Comparison of ENCODE assay signal across 8 cellular contexts in genomic region chr1:88462481-88463261, GRCh38.
DNase-seq lines count a peak whose midpoint lies in the region; ATAC-seq and TF ChIP-seq lines count a peak whose summit lies in the region.

No MANE protein-coding gene starts in this region.

- TF ChIP-seq CTCF in right lobe of liver (IDR thresholded peaks at IDR 0.05) (peak in 1 of 4 donors; percentile 18), tibial artery (IDR thresholded peaks at IDR 0.05) (no peak), RWPE1 (conservative IDR thresholded peaks at IDR 0.05; ENCODE audit: low read depth) (no peak)

- WGBS in right lobe of liver (ENCODE audit: insufficient coverage, low coverage, low lambda C conversion rate, missing lambda C conversion rate) = 18% methylated on average over 19 of the region's 70 CpGs

- peak; percentile 84 to 90 (median 88) for ATAC-seq in right lobe of liver
- ATAC-seq in GM21447 (IDR thresholded peaks at IDR 0.05; ENCODE audit: unreplicated experiment) = no peak
- ATAC-seq in GM21515 (IDR thresholded peaks at IDR 0.05; ENCODE audit: unreplicated experiment) = no peak

- H3K4me3 ChIP-seq in duodenal mucosa (ENCODE audit: low read depth in 1 of 2, low read length in 2 of 2) (peak overlapping the region; percentile 51 to 67), right lobe of liver (peak overlapping the region; percentile 21 to 42 (median 35)), tibial artery (peak overlapping the region; percentile 33 to 47)

- peak; percentile 86 for DNase-seq in Ammon's horn (ENCODE audit: low spot score)
- peak; percentile 63 for DNase-seq in NCI-H1105 (lab: John Stamatoyannopoulos, UW)
- DNase-seq in right lobe of liver = peak in 2 of 3 donors; percentile 38 to 43
- DNase-seq in tibial artery = no peak
- DNase-seq in RWPE1 (ENCODE audit: low spot score) = no peak

- POLR2A ChIA-PET in RWPE1 (lab: Yijun Ruan, JAX; ENCODE audit: low non-redundant PET) = no interaction called here

- CTCF ChIA-PET in RWPE1 (lab: Yijun Ruan, JAX) = interaction anchor here (0.6 kb wide), 2 partner anchors 8 to 165 kb away, joined by 3 to 4 read pairs; no protein-coding TSS in a partner anchor

- no peak for TF ChIP-seq POLR2A in right lobe of liver (IDR thresholded peaks at IDR 0.05)

- no peaks in the 10 kb centered on the region for H3K9me3 ChIP-seq in duodenal mucosa (ENCODE audit: control insufficient read depth in 1 of 2, low read length in 2 of 2)
- H3K9me3 ChIP-seq in right lobe of liver = no peaks in the 10 kb centered on the region
- peaks cover 0 to 7% (median 0%) of the 10 kb centered on the region in 3 donors for H3K9me3 ChIP-seq in tibial artery

- intact Hi-C loops in right lobe of liver (cut with DNase I) (no loop called here), tibial artery (cut with DNase I; ENCODE audit: low total_unique reads) (no loop called here)

- H3K27ac ChIP-seq in duodenal mucosa (ENCODE audit: low read depth, low read length) (no peak overlapping the region), right lobe of liver (peak overlapping the region in 1 of 3 donors; percentile 26), tibial artery (no peak overlapping the region), RWPE1 (no peak overlapping the region)

- H3K36me3 ChIP-seq in duodenal mucosa (ENCODE audit: control insufficient read depth in 1 of 2, insufficient read depth in 2 of 2, low read length in 2 of 2) (no peaks in the 10 kb centered on the region), right lobe of liver (no peaks in the 10 kb centered on the region), tibial artery (no peaks in the 10 kb centered on the region)

- H3K4me1 ChIP-seq in duodenal mucosa (ENCODE audit: control insufficient read depth in 1 of 2, insufficient read depth in 2 of 2, low read length in 2 of 2) = no peaks in the 10 kb centered on the region
- no peaks in the 10 kb centered on the region for H3K4me1 ChIP-seq in right lobe of liver
- peaks cover 0 to 11% (median 4%) of the 10 kb centered on the region in 4 donors for H3K4me1 ChIP-seq in tibial artery

- H3K27me3 ChIP-seq in duodenal mucosa (ENCODE audit: control insufficient read depth in 1 of 2, insufficient read depth in 2 of 2, low read length in 2 of 2) (peaks cover 4 to 7% of the 10 kb centered on the region in 2 donors), right lobe of liver (no peaks in the 10 kb centered on the region), tibial artery (no peaks in the 10 kb centered on the region)

- peak overlapping the region; percentile 19 to 22 for H3K9ac ChIP-seq in duodenal mucosa (ENCODE audit: low read depth in 1 of 2, low read length in 2 of 2)

Comparison
In these comparisons a context has a peak if more than half of its experiments do, and no peak if none do; other contexts are left out.
1. DNase-seq: peak in Ammon's horn (single experiment), NCI-H1105 (single experiment) and right lobe of liver (2 of 3); none in tibial artery (0 of 2) and RWPE1 (single experiment).
2. ATAC-seq: peak in right lobe of liver (4 of 4); none in GM21447 (single experiment) and GM21515 (single experiment).
3. Peak in every context shown above with its lines, with median percentiles within 50 percentile points of each other: H3K4me3 ChIP-seq.